In the genomic region with DNA sequence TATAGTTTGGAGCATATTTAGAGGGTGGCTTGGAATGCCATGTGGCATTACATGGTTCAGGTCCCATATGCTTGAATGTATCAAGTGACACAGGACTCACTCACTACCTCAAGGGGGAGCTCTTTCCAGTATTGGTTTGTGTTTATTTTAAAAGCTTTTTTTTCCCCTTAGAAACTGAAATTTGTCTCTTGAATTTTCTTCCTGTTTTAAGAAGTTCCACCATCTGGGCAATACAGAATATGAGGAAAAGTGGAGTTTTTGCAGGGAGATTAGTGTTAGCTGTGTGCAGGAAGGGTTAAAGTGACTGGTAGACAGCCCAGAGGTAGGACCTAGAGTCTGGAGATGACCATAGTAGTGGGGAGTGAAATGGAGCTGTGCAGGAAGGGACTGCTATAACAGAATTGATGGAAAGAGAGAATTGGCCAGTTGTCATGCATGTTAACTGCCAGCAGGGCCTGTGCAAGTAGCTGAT, we compare ENCODE assay signal across 9 cellular contexts. TPM values are rescaled to one million over a fixed set of nuclear protein-coding genes. Genes with fewer than 3 reads are reported as not detected.
A peak's percentile ranks its signal among the peaks of the same experiment; 100 is the strongest.
DNase-seq lines count a peak whose midpoint lies in the region; ATAC-seq and TF ChIP-seq lines count a peak whose summit lies in the region.
"Had no signal": no experiment of that assay in that cellular context is flagged by ENCODE, and none has a peak within 500 bp of the region (broad histone marks: within the 10 kb centered on the region; RNA-seq: fewer than 3 reads in every experiment).

No MANE protein-coding gene starts in this region.

- H3K9me3 ChIP-seq in PC-9 (ENCODE audit: insufficient read depth, low read depth): no peaks in the 10 kb centered on the region
- H3K9me3 ChIP-seq in effector memory CD4-positive, alpha-beta T cell (ENCODE audit: control insufficient read depth, low read length): no peaks in the 10 kb centered on the region

- no TSS peak for BruUV-seq in PC-9 (replicated peaks; lab: Mats Ljungman, UMichigan)

- no peak overlapping the region for H2AFZ ChIP-seq in GM23338
- H2AFZ ChIP-seq in PC-9: no peak overlapping the region

- H3K27me3 ChIP-seq in GM23338 (ENCODE audit: insufficient read depth): no peaks in the 10 kb centered on the region
- no peaks in the 10 kb centered on the region for H3K27me3 ChIP-seq in PC-9 (ENCODE audit: insufficient read depth, low read depth)
- H3K27me3 ChIP-seq in effector memory CD4-positive, alpha-beta T cell (replicated peaks; ENCODE audit: control insufficient read depth, insufficient read depth, low read length, poor library complexity, severe bottlenecking): no peaks in the 10 kb centered on the region

- ATAC-seq in GM23338: peak; percentile 91
- ATAC-seq in HG03565 (IDR thresholded peaks at IDR 0.05; ENCODE audit: unreplicated experiment): no peak

- H3K4me1 Mint-ChIP-seq in GM23338: peaks cover 26% of the 10 kb centered on the region

- H3K79me2 ChIP-seq in GM23338 (replicated peaks; ENCODE audit: insufficient read depth) (peaks cover 82% of the 10 kb centered on the region), PC-9 (ENCODE audit: low read depth) (peaks cover 50% of the 10 kb centered on the region)

- no peak overlapping the region for H3K4me3 ChIP-seq in GM23338
- no peak overlapping the region for H3K4me3 ChIP-seq in PC-9
- no peak overlapping the region for H3K4me3 ChIP-seq in effector memory CD4-positive, alpha-beta T cell (ENCODE audit: insufficient read depth, low read depth, low read length, poor library complexity, severe bottlenecking)

- H3K4me2 ChIP-seq in GM23338 (no peak overlapping the region), PC-9 (no peak overlapping the region)

- H3K4me1 ChIP-seq in GM23338 (ENCODE audit: insufficient read depth): peaks cover 9% of the 10 kb centered on the region
- no peaks in the 10 kb centered on the region for H3K4me1 ChIP-seq in PC-9 (replicated peaks; ENCODE audit: insufficient read depth)
- H3K4me1 ChIP-seq in effector memory CD4-positive, alpha-beta T cell (ENCODE audit: control insufficient read depth, insufficient read depth, low read length, poor library complexity, severe bottlenecking): no peaks in the 10 kb centered on the region

- H3K9me2 ChIP-seq in GM23338 (ENCODE audit: insufficient read depth): no peaks in the 10 kb centered on the region
- H3K9me2 ChIP-seq in PC-9 (ENCODE audit: insufficient read depth): no peaks in the 10 kb centered on the region

- H3K36me3 ChIP-seq in GM23338 (ENCODE audit: insufficient read depth) (no peaks in the 10 kb centered on the region), PC-9 (ENCODE audit: low read depth) (peaks cover 10% of the 10 kb centered on the region; the same call in 1 of the 2 replicates)
- no peaks in the 10 kb centered on the region for H3K36me3 ChIP-seq in effector memory CD4-positive, alpha-beta T cell (ENCODE audit: control insufficient read depth, insufficient read depth, low read length)

- H3K36me3 Mint-ChIP-seq in GM23338 (ENCODE audit: low read depth): peaks cover 20% of the 10 kb centered on the region

- DNase-seq in Caki2 (ENCODE audit: low read depth): peak; percentile 26
- peak; percentile 86 for DNase-seq in GM23338 (ENCODE audit: low spot score)
- DNase-seq in PC-9: no peak
- DNase-seq in fibroblast of gingiva (ENCODE audit: low read depth): peak; percentile 10
- DNase-seq in pons (ENCODE audit: low spot score): peak; percentile 38
- DNase-seq in middle frontal gyrus (ENCODE audit: extremely low spot score, low spot score): no peak
- no peak for DNase-seq in effector memory CD4-positive, alpha-beta T cell
- DNase-seq: right cardiac atrium had no signal

- in situ Hi-C loops in Caki2 (cut with HindIII; ENCODE audit: low pct_unique_long_range_greater_than_20kb, low sequenced_read_pairs): no loop called here

- POLR2A ChIA-PET in PC-9 (lab: Charles Lee; ENCODE audit: unreplicated experiment): interaction anchor here (0.5 to 0.7 kb wide), 2 partner anchors 27 to 123 kb away, joined by 6 to 7 read pairs; no protein-coding TSS in a partner anchor

- H3F3A ChIP-seq in GM23338 (replicated peaks; ENCODE audit: low read depth) (no peaks in the 10 kb centered on the region), PC-9 (ENCODE audit: insufficient read depth, low read depth) (peaks cover 27% of the 10 kb centered on the region)

- peaks cover 2% of the 10 kb centered on the region for H3K27me3 Mint-ChIP-seq in GM23338 (ENCODE audit: insufficient read depth, low read depth, poor library complexity)

- H3K27ac Mint-ChIP-seq in GM23338: peak overlapping the region; percentile 69

- TF ChIP-seq CTCF in GM23338 (conservative IDR thresholded peaks at IDR 0.05; ENCODE audit: low read depth in 2 of 2) (peak; percentile 73 to 89), PC-9 (conservative IDR thresholded peaks at IDR 0.05) (peak; percentile 73)

- intact Hi-C loops in PC-9 (cut with micrococcal nuclease; ENCODE audit: unreplicated experiment): no loop called here

- no peak overlapping the region for H3K27ac ChIP-seq in GM23338 (ENCODE audit: low read depth)
- no peak overlapping the region for H3K27ac ChIP-seq in PC-9
- no peak overlapping the region for H3K27ac ChIP-seq in effector memory CD4-positive, alpha-beta T cell (ENCODE audit: insufficient read depth, low read length, poor library complexity, severe bottlenecking)

- no peaks in the 10 kb centered on the region for H3K9me3 Mint-ChIP-seq in GM23338

- H4K20me1 ChIP-seq in GM23338 (replicated peaks; ENCODE audit: insufficient read depth) (peaks cover 16% of the 10 kb centered on the region), PC-9 (ENCODE audit: insufficient read depth) (peaks cover 52% of the 10 kb centered on the region)

- H3K4me3 Mint-ChIP-seq in GM23338: no peak overlapping the region

- CTCF ChIA-PET in PC-9 (lab: Charles Lee): interaction anchor here (0.6 to 2.1 kb wide), 15 partner anchors 27 to 287 kb away, joined by 3 to 23 read pairs (median 3); a partner anchor contains a TSS

TF ChIP-seq in GM23338, 12 proteins besides CTCF, POLR2A, EP300 and RAD21 (continues in another document):
- TF ChIP-seq EZH2phosphoT487 (IDR thresholded peaks at IDR 0.05; ENCODE audit: unreplicated experiment): no peak
- no peak for TF ChIP-seq ZNF331 (CRISPR knock-in tag; IDR thresholded peaks at IDR 0.05; ENCODE audit: low read depth)
- no peak for TF ChIP-seq JUNB (IDR thresholded peaks at IDR 0.05; ENCODE audit: unreplicated experiment)
- TF ChIP-seq, protein P1, sequence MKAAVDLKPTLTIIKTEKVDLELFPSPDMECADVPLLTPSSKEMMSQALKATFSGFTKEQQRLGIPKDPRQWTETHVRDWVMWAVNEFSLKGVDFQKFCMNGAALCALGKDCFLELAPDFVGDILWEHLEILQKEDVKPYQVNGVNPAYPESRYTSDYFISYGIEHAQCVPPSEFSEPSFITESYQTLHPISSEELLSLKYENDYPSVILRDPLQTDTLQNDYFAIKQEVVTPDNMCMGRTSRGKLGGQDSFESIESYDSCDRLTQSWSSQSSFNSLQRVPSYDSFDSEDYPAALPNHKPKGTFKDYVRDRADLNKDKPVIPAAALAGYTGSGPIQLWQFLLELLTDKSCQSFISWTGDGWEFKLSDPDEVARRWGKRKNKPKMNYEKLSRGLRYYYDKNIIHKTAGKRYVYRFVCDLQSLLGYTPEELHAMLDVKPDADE (IDR thresholded peaks at IDR 0.05): no peak

RNA-seq across cellular contexts. Expression of a gene that starts 36.6 kb away (rescaled TPM):
- total RNA-seq in Caki2 (2014; rRNA removed; shearing (Covaris generic); ENCODE audit: low replicate concordance): 233 and 268 TPM in 2 replicates
- total RNA-seq in GM23338 (2014; rRNA removed; shearing (Covaris generic)): 292 and 348 TPM in 2 replicates
- polyA plus RNA-seq in GM23338 (2016; fragmentation: Nextera tagmentation; extraction: Ambion mirVana): 111 and 116 TPM in 2 replicates
- 91.7 and 94.0 TPM in 2 replicates for total RNA-seq in PC-9 (2021)

Comparison
In these comparisons a context has a peak if more than half of its experiments do, and no peak if none do; other contexts are left out.
1. DNase-seq: peak in Caki2 (single experiment), GM23338 (single experiment), fibroblast of gingiva (single experiment) and pons (single experiment); none in PC-9 (0 of 2), middle frontal gyrus (single experiment) and effector memory CD4-positive, alpha-beta T cell (0 of 3).